26 cellular contexts compared by ENCODE assay signal in genomic region chr12:128337456-128338160, GRCh38.
DNase-seq lines count a peak whose midpoint lies in the region; ATAC-seq, FAIRE-seq and TF ChIP-seq lines count a peak whose summit lies in the region.
"Had no signal": no experiment of that assay in that cellular context is flagged by ENCODE, and none has a peak within 500 bp of the region (broad histone marks: within the 10 kb centered on the region; RNA-seq: fewer than 3 reads in every experiment).

No MANE protein-coding gene starts in this region.

- no peaks in the 10 kb centered on the region for H3K9me3 Mint-ChIP-seq in nephron

- no peaks in the 10 kb centered on the region for H3K36me3 Mint-ChIP-seq in nephron (ENCODE audit: low read depth)

- no peak overlapping the region for H2AFZ ChIP-seq in hepatocyte

- peak overlapping the region; percentile 69 for H3K4me2 ChIP-seq in hepatocyte
- H3K4me2 ChIP-seq: KMS-11 had no signal

- H3K4me3 ChIP-seq in right cardiac atrium (ENCODE audit: low read length) (peak overlapping the region; percentile 34), hepatocyte (no peak overlapping the region), uterus (no peak overlapping the region)

- H3K79me2 ChIP-seq in hepatocyte = no peaks in the 10 kb centered on the region

- intact Hi-C loops in right cardiac atrium (cut with DNase I) (no loop called here), Right ventricle myocardium superior (cut with DNase I) (no loop called here), uterus (cut with DNase I; ENCODE audit: low total_unique reads) (no loop called here)

- 11% methylated on average over 9 of the region's 9 CpGs for WGBS in right cardiac atrium
- 12% methylated on average over 9 of the region's 9 CpGs for WGBS in hepatocyte (ENCODE audit: low lambda C conversion rate, missing lambda C conversion rate)

- no peaks in the 10 kb centered on the region for H3K36me3 ChIP-seq in hepatocyte (replicated peaks; ENCODE audit: insufficient read depth, low read depth)
- no peaks in the 10 kb centered on the region for H3K36me3 ChIP-seq in uterus

- H3K27ac ChIP-seq in right cardiac atrium (ENCODE audit: low read length) = no peak overlapping the region
- peak overlapping the region; percentile 74 for H3K27ac ChIP-seq in hepatocyte
- peak overlapping the region; percentile 8 to 17 for H3K27ac ChIP-seq in uterus
- H3K27ac ChIP-seq: epithelial cell of prostate, KMS-11, VCaP had no signal

- H3K27me3 ChIP-seq in right cardiac atrium (ENCODE audit: control insufficient read depth, insufficient read depth) = no peaks in the 10 kb centered on the region
- H3K27me3 ChIP-seq in hepatocyte = no peaks in the 10 kb centered on the region
- H3K27me3 ChIP-seq in uterus = no peaks in the 10 kb centered on the region

- no peaks in the 10 kb centered on the region for H3K9me2 ChIP-seq in hepatocyte (replicated peaks; ENCODE audit: insufficient read depth)

- TF ChIP-seq CTCF in hepatocyte (IDR thresholded peaks at IDR 0.05; ENCODE audit: poor library complexity) = no peak
- TF ChIP-seq CTCF in nephron (IDR thresholded peaks at IDR 0.05; ENCODE audit: unreplicated experiment in 3 of 3) = no peak
- TF ChIP-seq CTCF in uterus (IDR thresholded peaks at IDR 0.05) = no peak

- no peak for FAIRE-seq in GM12891 (lab: Jason Lieb, UNC)

- H3K9me3 ChIP-seq in right cardiac atrium (ENCODE audit: control insufficient read depth, low read length) (no peaks in the 10 kb centered on the region), hepatocyte (ENCODE audit: low read depth) (no peaks in the 10 kb centered on the region), uterus (no peaks in the 10 kb centered on the region)

- H3K4me3 Mint-ChIP-seq in nephron = peak overlapping the region; percentile 53 to 70 (median 66)
- H3K4me3 Mint-ChIP-seq: activated naive CD8-positive, alpha-beta T cell treated with anti-CD3 and anti-CD28 coated beads, Interleukin-2, amount 50 U/mL, for 24 hours; T-helper 2 cell treated with Interferon-gamma antibody and Interleukin-4, amounts not matched to agents 5 μg/mL and 100 μg/mL, for 36 hours had no signal

- H3K4me1 ChIP-seq in right cardiac atrium (ENCODE audit: control insufficient read depth, insufficient read depth, low read length) = peaks cover 4% of the 10 kb centered on the region
- H3K4me1 ChIP-seq in hepatocyte (ENCODE audit: insufficient read depth) = peaks cover 35% of the 10 kb centered on the region
- no peaks in the 10 kb centered on the region for H3K4me1 ChIP-seq in uterus

- DNase-seq in right cardiac atrium = no peak
- no peak for DNase-seq in Right ventricle myocardium superior
- DNase-seq in hepatocyte (ENCODE audit: low spot score) = no peak
- DNase-seq in uterus = no peak
- DNase-seq in DMS153 (lab: John Stamatoyannopoulos, UW) = no peak
- no peak for DNase-seq in NCI-H748 treated with DMSO at 0.1 percent for 48 hours (lab: John Stamatoyannopoulos, UW)
- DNase-seq in GM12891 (ENCODE audit: insufficient read length, low spot score) = no peak
- DNase-seq: ACHN; activated CD4-positive, alpha-beta T cell treated with anti-CD3 and anti-CD28 coated beads for 4 hours; activated effector memory CD4-positive, alpha-beta T cell treated with anti-CD3 and anti-CD28 coated beads, Interleukin-2, amount 50 U/mL, for 16 hours; activated naive CD8-positive, alpha-beta T cell treated with anti-CD3 and anti-CD28 coated beads, Interleukin-2, amount 50 U/mL, for 24 hours; activated T-cell treated with anti-CD3 and anti-CD28 coated beads, Interleukin-2, amount 50 U/mL, for 1 hour; cerebellar nuclear complex; GDM1; HCEC 1CT; left cardiac atrium; mammary epithelial cell; NCI-H1436 treated with DMSO at 0.1 percent for 48 hours; NCI-H524 treated with DMSO at 0.1 percent for 48 hours; SHP77; stimulated activated CD4-positive, alpha-beta T cell treated with anti-CD3 and anti-CD28 coated beads, Interleukin-2, amount 100 ng/mL, for 48 hours had no signal

- no peaks in the 10 kb centered on the region for H3K27me3 Mint-ChIP-seq in nephron (ENCODE audit: low read depth)

- peaks cover 45% of the 10 kb centered on the region for H3K4me1 Mint-ChIP-seq in nephron
- H3K4me1 Mint-ChIP-seq: activated naive CD8-positive, alpha-beta T cell treated with anti-CD3 and anti-CD28 coated beads, Interleukin-2, amount 50 U/mL, for 24 hours had no signal

- ATAC-seq in right cardiac atrium (no peak), Right ventricle myocardium superior (ENCODE audit: poor library complexity) (no peak)
- ATAC-seq: activated naive CD8-positive, alpha-beta T cell treated with anti-CD3 and anti-CD28 coated beads, Interleukin-2, amount 50 U/mL, for 24 hours had no signal

- no peaks in the 10 kb centered on the region for H4K20me1 ChIP-seq in hepatocyte (ENCODE audit: insufficient read depth, poor library complexity, severe bottlenecking)

- no peak for TF ChIP-seq POLR2A in uterus (IDR thresholded peaks at IDR 0.05)
- no peak for TF ChIP-seq POLR2A in GM12891 (IDR thresholded peaks at IDR 0.05; ENCODE audit: low read depth, low read length)

- peak overlapping the region; percentile 91 to 94 (median 92) for H3K27ac Mint-ChIP-seq in nephron
- H3K27ac Mint-ChIP-seq: activated naive CD8-positive, alpha-beta T cell treated with anti-CD3 and anti-CD28 coated beads, Interleukin-2, amount 50 U/mL, for 24 hours; T-helper 2 cell treated with Interferon-gamma antibody and Interleukin-4, amounts not matched to agents 5 μg/mL and 100 μg/mL, for 36 hours had no signal

TF ChIP-seq in GM12891, 5 proteins besides CTCF, POLR2A, EP300 and RAD21:
- TF ChIP-seq SPI1 (IDR thresholded peaks at IDR 0.05; ENCODE audit: low read depth, low read length) (no peak), POLR2AphosphoS5 (IDR thresholded peaks at IDR 0.05; ENCODE audit: low read depth, low read length) (no peak), TAF1 (IDR thresholded peaks at IDR 0.05; ENCODE audit: low read depth, low read length) (no peak), POU2F2 (IDR thresholded peaks at IDR 0.05; ENCODE audit: low read depth, low read length) (no peak), PAX5 (IDR thresholded peaks at IDR 0.05; ENCODE audit: insufficient read depth, low read length, severe bottlenecking) (no peak)
TF ChIP-seq in GM12891: peak in this region for 0.
